Comparison of ENCODE assay signal across 18 cellular contexts in the genomic region with DNA sequence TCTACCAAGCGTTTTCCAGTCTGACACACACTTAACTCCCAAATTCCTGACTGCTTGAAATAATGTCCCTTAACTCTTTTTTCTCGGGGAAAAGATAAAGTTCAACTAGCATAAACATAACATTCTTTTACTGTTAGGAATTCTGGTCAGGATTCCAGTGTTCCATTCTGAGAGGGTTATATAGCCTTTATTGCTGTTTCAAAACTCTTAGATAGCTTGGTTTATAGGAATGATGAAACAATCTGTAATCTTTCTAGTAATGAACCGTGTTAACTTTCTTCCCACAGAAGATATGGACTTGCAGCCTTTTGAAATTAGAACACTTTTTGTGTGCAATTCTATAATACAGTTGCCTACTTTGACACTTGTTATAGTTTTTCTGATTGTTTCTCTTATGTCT. TPM values are rescaled to one million over a fixed set of nuclear protein-coding genes. Genes with fewer than 3 reads are reported as not detected.
DNase-seq lines count a peak whose midpoint lies in the region; ATAC-seq and TF ChIP-seq lines count a peak whose summit lies in the region.
"Had no signal": no experiment of that assay in that cellular context is flagged by ENCODE, and none has a peak within 500 bp of the region (broad histone marks: within the 10 kb centered on the region; RNA-seq: fewer than 3 reads in every experiment).

No MANE protein-coding gene starts in this region.

- H3K4me1 ChIP-seq in right lobe of liver = peaks cover 0 to 6% (median 3%) of the 10 kb centered on the region in 4 donors
- H3K4me1 ChIP-seq: BLaER1, colonic mucosa, parathyroid adenoma had no signal

- CTCF ChIA-PET in AG04450 (lab: Charles Lee) = no interaction called here

- peaks cover 0 to 28% (median 10%) of the 10 kb centered on the region in 4 donors for H3K36me3 ChIP-seq in right lobe of liver
- H3K36me3 ChIP-seq: colonic mucosa had no signal

- H3K27me3 ChIP-seq in AG04450 (ENCODE audit: control insufficient read depth, insufficient read depth, low read length) = no peaks in the 10 kb centered on the region
- H3K27me3 ChIP-seq in right lobe of liver = no peaks in the 10 kb centered on the region
- H3K27me3 ChIP-seq: BLaER1, colonic mucosa had no signal

- peak overlapping the region; percentile 76 for H3K27ac ChIP-seq in AG04450 (ENCODE audit: low read depth, low read length)
- H3K27ac ChIP-seq in right lobe of liver = no peak overlapping the region
- H3K27ac ChIP-seq: BLaER1, colonic mucosa, parathyroid adenoma had no signal

- TF ChIP-seq POLR2A in right lobe of liver (IDR thresholded peaks at IDR 0.05) = no peak

- in situ Hi-C loops in astrocyte of the spinal cord (cut with HindIII; ENCODE audit: low sequenced_read_pairs) = no loop called here

- no peaks in the 10 kb centered on the region for H3K9me3 ChIP-seq in AG04450 (ENCODE audit: control insufficient read depth, insufficient read depth, low read length)
- no peaks in the 10 kb centered on the region for H3K9me3 ChIP-seq in right lobe of liver
- H3K9me3 ChIP-seq: BLaER1, colonic mucosa had no signal

- H3K4me3 ChIP-seq in AG04450 (ENCODE audit: low read depth, low read length) = no peak overlapping the region
- H3K4me3 ChIP-seq in astrocyte of the spinal cord (ENCODE audit: low read depth, low read length) = no peak overlapping the region
- no peak overlapping the region for H3K4me3 ChIP-seq in right lobe of liver
- H3K4me3 ChIP-seq: BLaER1, colonic mucosa had no signal

- TF ChIP-seq CTCF in AG04450 (IDR thresholded peaks at IDR 0.05; ENCODE audit: low read depth, low read length) (no peak), astrocyte of the spinal cord (IDR thresholded peaks at IDR 0.05; ENCODE audit: low read depth, low read length) (no peak), right lobe of liver (IDR thresholded peaks at IDR 0.05) (no peak)

- intact Hi-C loops in posterior cingulate gyrus (cut with DNase I) = no loop called here
- intact Hi-C loops in right lobe of liver (cut with DNase I) = no loop called here

- ATAC-seq in GM18519 (IDR thresholded peaks at IDR 0.05; ENCODE audit: low FRiP score, unreplicated experiment) = no peak
- no peak for ATAC-seq in right lobe of liver
- ATAC-seq: left colon had no signal

- POLR2A ChIA-PET in AG04450 (lab: Yijun Ruan, JAX) = interaction anchor here (0.9 kb wide), 1 partner anchor 9 kb away, joined by 4 read pairs; a partner anchor contains a TSS

- peak; percentile 49 for DNase-seq in AG04450 (ENCODE audit: low read depth, low spot score)
- peak; percentile 36 for DNase-seq in HCEC 1CT
- peak; percentile 58 for DNase-seq in astrocyte of the spinal cord (ENCODE audit: low read depth, low spot score)
- DNase-seq in iris pigment epithelial cell (ENCODE audit: low read depth) = peak; percentile 38
- no peak for DNase-seq in posterior cingulate gyrus
- DNase-seq in NCI-H345 treated with DMSO at 0.1 percent for 48 hours (lab: John Stamatoyannopoulos, UW; ENCODE audit: unreplicated experiment) = no peak
- DNase-seq in right lobe of liver = no peak
- DNase-seq: activated CD4-positive, alpha-beta memory T cell treated with anti-CD3 and anti-CD28 coated beads for 36 hours; activated T-cell treated with anti-CD3 and anti-CD28 coated beads, Interleukin-2, amount 50 U/mL, for 48 hours; colonic mucosa; hypothalamus; KG1; left colon; NCI-H2227 treated with DMSO at 0.1 percent for 48 hours; stimulated activated naive CD4-positive, alpha-beta T cell treated with Interleukin-2 at 50 U/mL for 16 hours had no signal

- 58% methylated on average over 3 of the region's 3 CpGs for WGBS in right lobe of liver (ENCODE audit: insufficient coverage, low coverage, low lambda C conversion rate, missing lambda C conversion rate)

RNA-seq across cellular contexts. Expression of a gene that starts 8.6 kb away (rescaled TPM):
- polyA plus RNA-seq in AG04450 (2011; rRNA removed) = 310 and 401 TPM in 2 replicates
- 39.5 and 73.8 TPM in 2 replicates for polyA minus RNA-seq in AG04450 (2011; rRNA and poly(A)+ RNA removed)
- 10 to 100 TPM; 25.8 to 73.9 (median 37.0) TPM for total RNA-seq in right lobe of liver

RNA-seq across cellular contexts. Expression of a gene that starts 47.4 kb away (rescaled TPM):
- 57.1 and 59.8 TPM in 2 replicates for polyA plus RNA-seq in AG04450 (2011; rRNA removed)
- polyA minus RNA-seq in AG04450 (2011; rRNA and poly(A)+ RNA removed) = 58.1 and 108 TPM in 2 replicates
- 10 to 100 TPM; 10.5 to 27.3 (median 15.3) TPM for total RNA-seq in right lobe of liver

RNA-seq across cellular contexts. Expression of a gene that starts 47.6 kb away (rescaled TPM):
- polyA plus RNA-seq in AG04450 (2011; rRNA removed) = 3.8 and 4.5 TPM in 2 replicates
- 6.2 and 7.1 TPM in 2 replicates for polyA minus RNA-seq in AG04450 (2011; rRNA and poly(A)+ RNA removed)
- total RNA-seq in right lobe of liver = 10 to 100 TPM in 3 of 6 experiments, 1 to 10 TPM in 3; 4.9 to 13.4 (median 8.6) TPM

Comparison
In these comparisons a context has a peak if more than half of its experiments do, and no peak if none do; other contexts are left out.
1. DNase-seq: peak in AG04450 (single experiment), HCEC 1CT (single experiment), astrocyte of the spinal cord (single experiment) and iris pigment epithelial cell (single experiment); none in posterior cingulate gyrus (0 of 10), NCI-H345 treated with DMSO at 0.1 percent for 48 hours (single experiment) and right lobe of liver (0 of 3).